ENCODE assay signal across 8 cellular contexts in the genomic region with DNA sequence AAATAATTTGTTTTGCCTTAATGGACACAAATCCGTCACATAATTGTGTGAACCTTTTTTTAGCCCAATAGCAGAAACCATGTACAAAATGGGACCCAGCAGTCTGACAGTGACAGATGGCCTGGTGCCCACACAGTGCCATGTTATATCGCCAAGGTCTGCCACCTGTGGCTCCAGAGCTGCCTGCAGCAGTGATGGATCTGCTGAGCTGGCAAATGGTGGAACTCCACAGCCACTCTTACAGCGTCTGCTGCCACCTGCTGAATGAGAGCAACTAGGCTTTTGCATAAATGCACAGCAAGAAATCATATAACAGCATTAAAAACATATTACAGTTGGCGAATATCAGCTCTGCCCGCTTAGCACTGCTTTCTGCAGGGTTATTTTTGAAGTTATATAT. TPM values are rescaled to one million over a fixed set of nuclear protein-coding genes. Genes with fewer than 3 reads are reported as not detected.
A peak's percentile ranks its signal among the peaks of the same experiment; 100 is the strongest.
DNase-seq lines count a peak whose midpoint lies in the region; ATAC-seq and TF ChIP-seq lines count a peak whose summit lies in the region.

No MANE protein-coding gene starts in this region.

- H3K9me3 ChIP-seq in hepatocyte (ENCODE audit: low read depth), result no peaks in the 10 kb centered on the region

- H3K9me3 Mint-ChIP-seq in activated CD4-positive, alpha-beta T cell treated with anti-CD3 and anti-CD28 coated beads for 36 hours (ENCODE audit: low read depth), result no peaks in the 10 kb centered on the region
- no peaks in the 10 kb centered on the region for H3K9me3 Mint-ChIP-seq in activated CD8-positive, alpha-beta T cell treated with anti-CD3 and anti-CD28 coated beads for 36 hours

- intact Hi-C loops in activated CD4-positive, alpha-beta T cell treated with anti-CD3 and anti-CD28 coated beads for 36 hours (cut with DNase I, micrococcal nuclease), result loop anchor here in 1 of 2 experiments (2.0 kb wide), 1 partner anchor 213 kb away; no protein-coding TSS in a partner anchor
- intact Hi-C loops in activated CD8-positive, alpha-beta T cell treated with anti-CD3 and anti-CD28 coated beads for 36 hours (cut with micrococcal nuclease), result no loop called here

- CTCF ChIA-PET in activated CD4-positive, alpha-beta T cell treated with anti-CD3 and anti-CD28 coated beads for 36 hours (lab: Charles Lee), result interaction anchor here (0.7 to 1.7 kb wide), 2 partner anchors 8 to 92 kb away, joined by 3 to 4 read pairs; no protein-coding TSS in a partner anchor
- CTCF ChIA-PET in activated CD8-positive, alpha-beta T cell treated with anti-CD3 and anti-CD28 coated beads for 36 hours (lab: Charles Lee), result interaction anchor here (0.9 to 2.2 kb wide), 7 partner anchors 10 to 213 kb away, joined by 3 to 5 read pairs (median 4); no protein-coding TSS in a partner anchor

- H4K20me1 ChIP-seq in hepatocyte (ENCODE audit: insufficient read depth, poor library complexity, severe bottlenecking), result no peaks in the 10 kb centered on the region

- no peak overlapping the region for H3K27ac ChIP-seq in hepatocyte

- peak; percentile 54 for DNase-seq in activated CD4-positive, alpha-beta T cell treated with anti-CD3 and anti-CD28 coated beads for 36 hours
- DNase-seq in activated CD4-positive, alpha-beta T cell treated with anti-CD3 and anti-CD28 coated beads for 1 hour, result no peak
- DNase-seq in NCI-H1105 (lab: John Stamatoyannopoulos, UW), result peak; percentile 51
- DNase-seq in activated CD8-positive, alpha-beta T cell treated with anti-CD3 and anti-CD28 coated beads for 36 hours, result peak; percentile 51
- DNase-seq in hepatocyte (ENCODE audit: low spot score), result peak; percentile 36
- no peak for DNase-seq in H7
- no peak for DNase-seq in H4 (ENCODE audit: low spot score)
- DNase-seq in GM03348 (ENCODE audit: low spot score), result no peak

- H3K27ac Mint-ChIP-seq in activated CD4-positive, alpha-beta T cell treated with anti-CD3 and anti-CD28 coated beads for 36 hours, result no peak overlapping the region
- H3K27ac Mint-ChIP-seq in activated CD8-positive, alpha-beta T cell treated with anti-CD3 and anti-CD28 coated beads for 36 hours, result no peak overlapping the region

- no peaks in the 10 kb centered on the region for H3K9me2 ChIP-seq in hepatocyte (replicated peaks; ENCODE audit: insufficient read depth)

- no peaks in the 10 kb centered on the region for H3K4me1 Mint-ChIP-seq in activated CD4-positive, alpha-beta T cell treated with anti-CD3 and anti-CD28 coated beads for 36 hours
- no peaks in the 10 kb centered on the region for H3K4me1 Mint-ChIP-seq in activated CD8-positive, alpha-beta T cell treated with anti-CD3 and anti-CD28 coated beads for 36 hours (ENCODE audit: low read depth)

- H3K79me2 ChIP-seq in hepatocyte, result peaks cover 6% of the 10 kb centered on the region

- no peak overlapping the region for H3K4me3 Mint-ChIP-seq in activated CD4-positive, alpha-beta T cell treated with anti-CD3 and anti-CD28 coated beads for 36 hours
- no peak overlapping the region for H3K4me3 Mint-ChIP-seq in activated CD8-positive, alpha-beta T cell treated with anti-CD3 and anti-CD28 coated beads for 36 hours

- ATAC-seq in activated CD4-positive, alpha-beta T cell treated with anti-CD3 and anti-CD28 coated beads for 36 hours, result peak; percentile 65
- ATAC-seq in activated CD8-positive, alpha-beta T cell treated with anti-CD3 and anti-CD28 coated beads for 36 hours, result no peak

- H3K36me3 ChIP-seq in hepatocyte (replicated peaks; ENCODE audit: insufficient read depth, low read depth), result no peaks in the 10 kb centered on the region
- H3K36me3 ChIP-seq in H7 (replicated peaks; ENCODE audit: control insufficient read depth, insufficient read depth, low read length), result no peaks in the 10 kb centered on the region

- TF ChIP-seq CTCF in activated CD8-positive, alpha-beta T cell treated with anti-CD3 and anti-CD28 coated beads for 36 hours (IDR thresholded peaks at IDR 0.05), result peak; percentile 29
- TF ChIP-seq CTCF in hepatocyte (IDR thresholded peaks at IDR 0.05; ENCODE audit: poor library complexity), result peak; percentile 35

- POLR2A ChIA-PET in activated CD4-positive, alpha-beta T cell treated with anti-CD3 and anti-CD28 coated beads for 36 hours (lab: Charles Lee), result no interaction called here
- POLR2A ChIA-PET in activated CD8-positive, alpha-beta T cell treated with anti-CD3 and anti-CD28 coated beads for 36 hours (lab: Charles Lee), result interaction anchor here (1.2 kb wide), 1 partner anchor 8 kb away, joined by 3 read pairs; no protein-coding TSS in a partner anchor

- H3K27me3 ChIP-seq in hepatocyte, result no peaks in the 10 kb centered on the region
- no peaks in the 10 kb centered on the region for H3K27me3 ChIP-seq in H7 (ENCODE audit: control insufficient read depth, insufficient read depth, low read length)

- H3K4me2 ChIP-seq in hepatocyte, result no peak overlapping the region

- 93% methylated on average over 5 of the region's 5 CpGs for WGBS in hepatocyte (ENCODE audit: low lambda C conversion rate, missing lambda C conversion rate)

- peaks cover 10% of the 10 kb centered on the region for H3K4me1 ChIP-seq in hepatocyte (ENCODE audit: insufficient read depth)

- H3K36me3 Mint-ChIP-seq in activated CD4-positive, alpha-beta T cell treated with anti-CD3 and anti-CD28 coated beads for 36 hours (ENCODE audit: low read depth), result peaks cover under 1% of the 10 kb centered on the region
- H3K36me3 Mint-ChIP-seq in activated CD8-positive, alpha-beta T cell treated with anti-CD3 and anti-CD28 coated beads for 36 hours (ENCODE audit: low read depth), result no peaks in the 10 kb centered on the region

- no peak overlapping the region for H2AFZ ChIP-seq in hepatocyte

- no peaks in the 10 kb centered on the region for H3K27me3 Mint-ChIP-seq in activated CD4-positive, alpha-beta T cell treated with anti-CD3 and anti-CD28 coated beads for 36 hours
- no peaks in the 10 kb centered on the region for H3K27me3 Mint-ChIP-seq in activated CD8-positive, alpha-beta T cell treated with anti-CD3 and anti-CD28 coated beads for 36 hours

- H3K4me3 ChIP-seq in hepatocyte (no peak overlapping the region), H7 (ENCODE audit: insufficient read depth, low read depth, low read length) (no peak overlapping the region)

RNA-seq across cellular contexts. Expression of a gene that starts 59.4 kb away (rescaled TPM):
- 100 to 1,000 TPM; 131 to 154 TPM for total RNA-seq in activated CD4-positive, alpha-beta T cell treated with anti-CD3 and anti-CD28 coated beads for 36 hours
- total RNA-seq in activated CD8-positive, alpha-beta T cell treated with anti-CD3 and anti-CD28 coated beads for 36 hours, result 100 to 1,000 TPM; 171 to 191 TPM
- total RNA-seq in hepatocyte, result 23.5 and 36.4 TPM in 2 replicates
- 35.7 and 39.6 TPM in 2 replicates for polyA plus RNA-seq in hepatocyte
- total RNA-seq in H7 (2014; rRNA removed; shearing (Covaris generic)), result 133 and 144 TPM in 2 replicates
- total RNA-seq in H4 (2014; rRNA removed; shearing (Covaris generic)), result 89.0 and 100 TPM in 2 replicates

Comparison
In these comparisons a context has a peak if more than half of its experiments do, and no peak if none do; other contexts are left out.
1. DNase-seq: peak in activated CD4-positive, alpha-beta T cell treated with anti-CD3 and anti-CD28 coated beads for 36 hours (single experiment), NCI-H1105 (single experiment), activated CD8-positive, alpha-beta T cell treated with anti-CD3 and anti-CD28 coated beads for 36 hours (single experiment) and hepatocyte (single experiment); none in activated CD4-positive, alpha-beta T cell treated with anti-CD3 and anti-CD28 coated beads for 1 hour (single experiment), H7 (single experiment), H4 (single experiment) and GM03348 (single experiment).